In genomic region chr17:76146053-76146875, GRCh38 we compare ENCODE assay signal across 12 cellular contexts. TPM values are rescaled to one million over a fixed set of nuclear protein-coding genes. Genes with fewer than 3 reads are reported as not detected.
DNase-seq lines count a peak whose midpoint lies in the region; ATAC-seq and TF ChIP-seq lines count a peak whose summit lies in the region.
"Had no signal": no experiment of that assay in that cellular context is flagged by ENCODE, and none has a peak within 500 bp of the region (broad histone marks: within the 10 kb centered on the region; RNA-seq: fewer than 3 reads in every experiment).

No MANE protein-coding gene starts in this region.

- intact Hi-C loops in left ventricle myocardium inferior (cut with micrococcal nuclease) (no loop called here), Right ventricle myocardium inferior (cut with DNase I) (no loop called here)

- peak overlapping the region; percentile 41 for H3K27ac ChIP-seq in left ventricle myocardium inferior (replicated peaks)

- H3K4me1 Mint-ChIP-seq in activated T-helper 17 cell treated with anti-CD3 and anti-CD28 coated beads, Interleukin-2, amount 50 U/mL, for 72 hours: peaks cover 29% of the 10 kb centered on the region
- H3K4me1 Mint-ChIP-seq in memory B cell: peaks cover 29% of the 10 kb centered on the region

- no peaks in the 10 kb centered on the region for H3K9me3 Mint-ChIP-seq in activated T-helper 17 cell treated with anti-CD3 and anti-CD28 coated beads, Interleukin-2, amount 50 U/mL, for 72 hours
- no peaks in the 10 kb centered on the region for H3K9me3 Mint-ChIP-seq in memory B cell

- no peak for TF ChIP-seq CTCF in left ventricle myocardium inferior (IDR thresholded peaks at IDR 0.05; ENCODE audit: borderline replicate concordance)

- DNase-seq in left ventricle myocardium inferior: no peak
- no peak for DNase-seq in Right ventricle myocardium inferior (ENCODE audit: missing footprints)
- DNase-seq in memory B cell (ENCODE audit: low spot score in 2 of 2): no peak
- no peak for DNase-seq in NCI-H748 treated with DMSO at 0.1 percent for 48 hours (lab: John Stamatoyannopoulos, UW)
- DNase-seq in AG08395 (ENCODE audit: low spot score): no peak
- no peak for DNase-seq in stimulated activated CD4-positive, alpha-beta T cell treated with anti-CD3 and anti-CD28 coated beads, Interleukin-4, amount 100 ng/mL, for 24 hours
- no peak for DNase-seq in H4 (ENCODE audit: low spot score)
- DNase-seq: C1 segment of cervical spinal cord had no signal

- peaks cover 5% of the 10 kb centered on the region for H3K36me3 ChIP-seq in left ventricle myocardium inferior
- H3K36me3 ChIP-seq: breast epithelium, neutrophil had no signal

- peak overlapping the region; percentile 78 for H3K4me3 Mint-ChIP-seq in activated T-helper 17 cell treated with anti-CD3 and anti-CD28 coated beads, Interleukin-2, amount 50 U/mL, for 72 hours
- peak overlapping the region; percentile 78 for H3K4me3 Mint-ChIP-seq in memory B cell

- peak overlapping the region; percentile 92 for H3K27ac Mint-ChIP-seq in activated T-helper 17 cell treated with anti-CD3 and anti-CD28 coated beads, Interleukin-2, amount 50 U/mL, for 72 hours
- H3K27ac Mint-ChIP-seq in memory B cell: peak overlapping the region; percentile 90

- no peak overlapping the region for H3K4me3 ChIP-seq in left ventricle myocardium inferior
- H3K4me3 ChIP-seq: breast epithelium had no signal

- H3K27me3 ChIP-seq in left ventricle myocardium inferior (ENCODE audit: low read depth): no peaks in the 10 kb centered on the region
- H3K27me3 ChIP-seq: breast epithelium had no signal

- no peak for ATAC-seq in Right ventricle myocardium inferior
- peak; percentile 61 for ATAC-seq in activated T-helper 17 cell treated with anti-CD3 and anti-CD28 coated beads, Interleukin-2, amount 50 U/mL, for 72 hours (replicated peaks)
- no peak for ATAC-seq in memory B cell (ENCODE audit: low read depth)

- no peaks in the 10 kb centered on the region for H3K9me3 ChIP-seq in left ventricle myocardium inferior (replicated peaks)
- H3K9me3 ChIP-seq: breast epithelium, neutrophil had no signal

- H3K4me1 ChIP-seq in left ventricle myocardium inferior: peaks cover 48% of the 10 kb centered on the region
- H3K4me1 ChIP-seq: breast epithelium had no signal

- H3K27me3 Mint-ChIP-seq in activated T-helper 17 cell treated with anti-CD3 and anti-CD28 coated beads, Interleukin-2, amount 50 U/mL, for 72 hours: no peaks in the 10 kb centered on the region
- no peaks in the 10 kb centered on the region for H3K27me3 Mint-ChIP-seq in memory B cell

- H3K36me3 Mint-ChIP-seq in activated T-helper 17 cell treated with anti-CD3 and anti-CD28 coated beads, Interleukin-2, amount 50 U/mL, for 72 hours (ENCODE audit: low read depth): peaks cover 6% of the 10 kb centered on the region
- no peaks in the 10 kb centered on the region for H3K36me3 Mint-ChIP-seq in memory B cell

RNA-seq across cellular contexts. Expression of gene FOXJ1, which starts 5.2 kb away (rescaled TPM):
- total RNA-seq in left ventricle myocardium inferior (not detected), Right ventricle myocardium inferior (not detected)
- total RNA-seq in activated T-helper 17 cell treated with anti-CD3 and anti-CD28 coated beads, Interleukin-2, amount 50 U/mL, for 72 hours: under 1 TPM in 1 of 2 donors, not detected in 1; 0.15 TPM
- total RNA-seq in H4 (2014; rRNA removed; shearing (Covaris generic)): not detected in 2 replicates
- total RNA-seq: MCF 10A had no signal

RNA-seq across cellular contexts. Expression of gene EXOC7, which starts 42.7 kb away (rescaled TPM):
- 81.1 TPM for total RNA-seq in left ventricle myocardium inferior
- total RNA-seq in Right ventricle myocardium inferior: 70.9 TPM
- total RNA-seq in activated T-helper 17 cell treated with anti-CD3 and anti-CD28 coated beads, Interleukin-2, amount 50 U/mL, for 72 hours: 100 to 1,000 TPM; 104 to 117 TPM
- total RNA-seq in H4 (2014; rRNA removed; shearing (Covaris generic)): 51.4 and 51.5 TPM in 2 replicates
